Comparison of ENCODE assay signal across 1 cellular context in genomic region chr11:60926500-60926899, GRCh38.
TF ChIP-seq lines count a peak whose summit lies in the region.

No MANE protein-coding gene starts in this region.

TF ChIP-seq in IMR-90, 13 proteins besides CTCF, POLR2A, EP300 and RAD21 (continued from another document):
- TF ChIP-seq RFX5 (IDR thresholded peaks at IDR 0.05; ENCODE audit: low read depth, low read length): no peak
- TF ChIP-seq MAZ (IDR thresholded peaks at IDR 0.05; ENCODE audit: borderline replicate concordance, low read depth, low read length): no peak
